1 cellular context compared by ENCODE assay signal in genomic region chr2:201419986-201420385, GRCh38.
TF ChIP-seq lines count a peak whose summit lies in the region.

No MANE protein-coding gene starts in this region.

TF ChIP-seq in endothelial cell of umbilical vein, 7 proteins besides CTCF, POLR2A, EP300 and RAD21:
- TF ChIP-seq EZH2 (IDR thresholded peaks at IDR 0.05; ENCODE audit: borderline replicate concordance, low read depth, low read length, severe bottlenecking) = no peak
- no peak for TF ChIP-seq POLR2AphosphoS5 (IDR thresholded peaks at IDR 0.05; ENCODE audit: insufficient read depth, low read depth, low read length)
- TF ChIP-seq GATA2 (IDR thresholded peaks at IDR 0.05; ENCODE audit: insufficient read depth, insufficient read length, low read depth, low read length) = no peak
- no peak for TF ChIP-seq MAX (IDR thresholded peaks at IDR 0.05; ENCODE audit: insufficient read depth, insufficient read length)
- TF ChIP-seq JUN (IDR thresholded peaks at IDR 0.05; ENCODE audit: borderline replicate concordance, insufficient read depth, insufficient read length, low read depth) = no peak
